Comparison of ENCODE assay signal across 10 cellular contexts in the genomic region with DNA sequence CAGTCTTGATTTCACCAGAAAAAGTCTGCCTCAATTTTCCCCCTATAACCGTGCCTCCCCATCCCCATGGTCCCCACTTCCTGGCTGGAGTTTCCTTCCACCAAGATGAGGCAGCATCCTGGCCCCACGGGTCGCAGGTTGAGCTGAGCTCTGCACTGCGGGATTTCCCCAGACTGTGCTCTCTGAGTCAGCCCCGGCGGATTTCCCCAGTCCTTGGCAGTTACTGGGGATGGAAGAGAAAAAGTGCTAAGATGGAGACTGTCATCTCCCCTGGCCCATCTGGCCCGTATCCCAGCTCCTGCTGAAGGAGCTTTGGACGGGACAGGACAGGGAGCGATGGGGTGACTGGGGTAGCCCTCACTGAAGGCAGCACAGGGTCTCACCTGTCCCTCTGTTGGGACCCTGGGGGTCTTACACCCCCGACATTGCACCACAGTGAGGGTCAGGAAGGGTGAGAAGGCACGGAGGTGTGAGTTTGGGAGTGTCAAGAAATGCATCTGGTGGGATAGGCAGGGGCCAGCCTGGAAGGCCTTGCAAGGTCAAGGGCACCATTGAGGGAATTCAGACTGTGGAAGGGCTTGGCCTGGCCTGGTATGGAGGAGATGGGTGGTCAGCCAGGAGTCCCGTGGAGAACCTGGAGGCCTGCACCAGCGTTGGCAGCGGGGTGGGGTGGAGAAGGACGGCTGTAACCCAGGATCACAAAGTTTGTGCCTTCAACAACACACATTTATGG. TPM values are rescaled to one million over a fixed set of nuclear protein-coding genes. Genes with fewer than 3 reads are reported as not detected.
DNase-seq lines count a peak whose midpoint lies in the region; ATAC-seq lines count a peak whose summit lies in the region.
"Had no signal": no experiment of that assay in that cellular context is flagged by ENCODE, and none has a peak within 500 bp of the region (broad histone marks: within the 10 kb centered on the region; RNA-seq: fewer than 3 reads in every experiment).

No MANE protein-coding gene starts in this region.

- peak; percentile 20 for DNase-seq in EH (ENCODE audit: low read depth)
- DNase-seq in M059J (ENCODE audit: low read depth), result peak; percentile 58
- DNase-seq in amniotic epithelial cell (ENCODE audit: low read depth), result peak; percentile 66
- peak; percentile 62 for DNase-seq in posterior vena cava (ENCODE audit: low spot score)
- no peak for DNase-seq in COLO829 (ENCODE audit: low spot score)
- no peak for DNase-seq in GM03348 (ENCODE audit: low spot score)
- no peak for DNase-seq in NCI-H2227 (lab: John Stamatoyannopoulos, UW; ENCODE audit: unreplicated experiment)
- DNase-seq: anterior cingulate cortex, NCI-H748 treated with DMSO at 0.1 percent for 48 hours had no signal

- no peak for ATAC-seq in HG03280 (IDR thresholded peaks at IDR 0.05; ENCODE audit: unreplicated experiment)

- intact Hi-C loops in posterior vena cava (cut with DNase I), result no loop called here

RNA-seq across cellular contexts. Expression of a gene that starts 36.5 kb away (rescaled TPM):
- 21.1 and 23.8 TPM in 2 replicates for total RNA-seq in M059J (2014; rRNA removed; shearing (Covaris generic))
- 10 to 100 TPM; 38.7 to 48.1 TPM for total RNA-seq in posterior vena cava

RNA-seq across cellular contexts. Expression of a gene that starts 37.6 kb away (rescaled TPM):
- total RNA-seq in M059J (2014; rRNA removed; shearing (Covaris generic)), result not detected in 2 replicates
- under 1 TPM in 1 of 2 donors, not detected in 1; 0.24 TPM for total RNA-seq in posterior vena cava

RNA-seq across cellular contexts. Expression of a gene that starts 41.3 kb away (rescaled TPM):
- total RNA-seq in M059J (2014; rRNA removed; shearing (Covaris generic)), result 99.2 and 123 TPM in 2 replicates
- 10 to 100 TPM; 14.9 to 15.5 TPM for total RNA-seq in posterior vena cava

RNA-seq across cellular contexts. Expression of a gene that starts 48.3 kb away (rescaled TPM):
- total RNA-seq in M059J (2014; rRNA removed; shearing (Covaris generic)), result not detected in 2 replicates
- not detected for total RNA-seq in posterior vena cava

RNA-seq across cellular contexts. Expression of a gene that starts 58.7 kb away (rescaled TPM):
- not detected in 2 replicates for total RNA-seq in M059J (2014; rRNA removed; shearing (Covaris generic))
- total RNA-seq in posterior vena cava, result under 1 TPM; 0.19 to 0.37 TPM

Comparison
In these comparisons a context has a peak if more than half of its experiments do, and no peak if none do; other contexts are left out.
1. DNase-seq: peak in EH (single experiment), M059J (single experiment), amniotic epithelial cell (single experiment) and posterior vena cava (single experiment); none in COLO829 (single experiment), GM03348 (single experiment) and NCI-H2227 (single experiment).